Comparison of ENCODE assay signal across 1 cellular context in the genomic region with DNA sequence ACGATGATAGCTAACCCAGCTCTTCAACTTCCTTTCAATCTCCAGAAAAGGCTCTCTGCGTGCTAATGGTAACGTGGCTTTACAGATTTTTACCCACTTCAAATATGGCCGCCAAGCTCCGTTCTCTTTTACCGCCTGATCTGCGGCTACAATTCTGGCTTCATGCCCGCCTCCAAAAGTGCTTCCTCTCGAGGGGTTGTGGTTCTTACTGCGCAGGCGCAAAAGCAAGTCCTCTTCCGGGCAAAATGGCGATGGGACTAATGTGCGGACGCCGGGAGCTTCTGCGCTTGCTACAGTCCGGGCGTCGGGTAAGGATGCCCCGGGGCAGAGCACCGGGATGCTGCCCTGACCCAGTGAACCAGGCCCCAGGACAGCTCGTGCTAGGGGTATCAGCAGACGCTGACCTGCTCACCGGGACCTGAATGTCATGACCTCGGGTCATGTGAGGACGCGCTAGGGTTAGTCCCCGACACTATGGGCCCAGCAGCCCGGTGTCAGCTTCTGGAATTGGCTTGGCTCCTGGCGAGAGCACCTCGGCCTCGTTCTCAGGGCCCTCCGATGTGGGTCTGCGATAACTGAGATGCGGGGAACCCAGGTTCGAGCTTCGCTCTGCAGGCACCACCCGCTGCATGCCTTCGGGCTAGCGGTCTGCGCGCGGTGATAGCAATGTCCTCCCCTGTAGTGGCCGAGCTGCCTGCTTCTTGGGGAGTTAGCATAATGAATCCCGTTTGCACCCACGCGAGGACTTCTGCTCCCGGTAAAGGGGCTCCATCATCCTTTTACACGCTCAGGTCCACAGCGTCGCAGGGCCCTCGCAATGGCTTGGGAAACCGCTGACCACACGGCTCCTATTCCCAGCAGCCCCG.
TF ChIP-seq lines count a peak whose summit lies in the region.

A gene (plus strand): TSS at position 232 of the 866 bp plus-strand sequence. CDS start 14 bp downstream, at position 246.

TF ChIP-seq in K562, 482 proteins besides CTCF, POLR2A, EP300 and RAD21 (continued from another document and continues in another):
- no peak for TF ChIP-seq TRIM28 (IDR thresholded peaks at IDR 0.05)
- TF ChIP-seq PML (IDR thresholded peaks at IDR 0.05; ENCODE audit: low read length), result peak; percentile 66
- TF ChIP-seq TAF9B (IDR thresholded peaks at IDR 0.05; ENCODE audit: partially characterized antibody), result peak; percentile 96
- TF ChIP-seq ZNF644 (tag; IDR thresholded peaks at IDR 0.05; ENCODE audit: low read depth), result peak; percentile 77
- TF ChIP-seq ATF1 (CRISPR knock-in tag; IDR thresholded peaks at IDR 0.05), result no peak
- peak; percentile 70 for TF ChIP-seq ATF1 (tag; IDR thresholded peaks at IDR 0.05)
- TF ChIP-seq, protein P1, sequence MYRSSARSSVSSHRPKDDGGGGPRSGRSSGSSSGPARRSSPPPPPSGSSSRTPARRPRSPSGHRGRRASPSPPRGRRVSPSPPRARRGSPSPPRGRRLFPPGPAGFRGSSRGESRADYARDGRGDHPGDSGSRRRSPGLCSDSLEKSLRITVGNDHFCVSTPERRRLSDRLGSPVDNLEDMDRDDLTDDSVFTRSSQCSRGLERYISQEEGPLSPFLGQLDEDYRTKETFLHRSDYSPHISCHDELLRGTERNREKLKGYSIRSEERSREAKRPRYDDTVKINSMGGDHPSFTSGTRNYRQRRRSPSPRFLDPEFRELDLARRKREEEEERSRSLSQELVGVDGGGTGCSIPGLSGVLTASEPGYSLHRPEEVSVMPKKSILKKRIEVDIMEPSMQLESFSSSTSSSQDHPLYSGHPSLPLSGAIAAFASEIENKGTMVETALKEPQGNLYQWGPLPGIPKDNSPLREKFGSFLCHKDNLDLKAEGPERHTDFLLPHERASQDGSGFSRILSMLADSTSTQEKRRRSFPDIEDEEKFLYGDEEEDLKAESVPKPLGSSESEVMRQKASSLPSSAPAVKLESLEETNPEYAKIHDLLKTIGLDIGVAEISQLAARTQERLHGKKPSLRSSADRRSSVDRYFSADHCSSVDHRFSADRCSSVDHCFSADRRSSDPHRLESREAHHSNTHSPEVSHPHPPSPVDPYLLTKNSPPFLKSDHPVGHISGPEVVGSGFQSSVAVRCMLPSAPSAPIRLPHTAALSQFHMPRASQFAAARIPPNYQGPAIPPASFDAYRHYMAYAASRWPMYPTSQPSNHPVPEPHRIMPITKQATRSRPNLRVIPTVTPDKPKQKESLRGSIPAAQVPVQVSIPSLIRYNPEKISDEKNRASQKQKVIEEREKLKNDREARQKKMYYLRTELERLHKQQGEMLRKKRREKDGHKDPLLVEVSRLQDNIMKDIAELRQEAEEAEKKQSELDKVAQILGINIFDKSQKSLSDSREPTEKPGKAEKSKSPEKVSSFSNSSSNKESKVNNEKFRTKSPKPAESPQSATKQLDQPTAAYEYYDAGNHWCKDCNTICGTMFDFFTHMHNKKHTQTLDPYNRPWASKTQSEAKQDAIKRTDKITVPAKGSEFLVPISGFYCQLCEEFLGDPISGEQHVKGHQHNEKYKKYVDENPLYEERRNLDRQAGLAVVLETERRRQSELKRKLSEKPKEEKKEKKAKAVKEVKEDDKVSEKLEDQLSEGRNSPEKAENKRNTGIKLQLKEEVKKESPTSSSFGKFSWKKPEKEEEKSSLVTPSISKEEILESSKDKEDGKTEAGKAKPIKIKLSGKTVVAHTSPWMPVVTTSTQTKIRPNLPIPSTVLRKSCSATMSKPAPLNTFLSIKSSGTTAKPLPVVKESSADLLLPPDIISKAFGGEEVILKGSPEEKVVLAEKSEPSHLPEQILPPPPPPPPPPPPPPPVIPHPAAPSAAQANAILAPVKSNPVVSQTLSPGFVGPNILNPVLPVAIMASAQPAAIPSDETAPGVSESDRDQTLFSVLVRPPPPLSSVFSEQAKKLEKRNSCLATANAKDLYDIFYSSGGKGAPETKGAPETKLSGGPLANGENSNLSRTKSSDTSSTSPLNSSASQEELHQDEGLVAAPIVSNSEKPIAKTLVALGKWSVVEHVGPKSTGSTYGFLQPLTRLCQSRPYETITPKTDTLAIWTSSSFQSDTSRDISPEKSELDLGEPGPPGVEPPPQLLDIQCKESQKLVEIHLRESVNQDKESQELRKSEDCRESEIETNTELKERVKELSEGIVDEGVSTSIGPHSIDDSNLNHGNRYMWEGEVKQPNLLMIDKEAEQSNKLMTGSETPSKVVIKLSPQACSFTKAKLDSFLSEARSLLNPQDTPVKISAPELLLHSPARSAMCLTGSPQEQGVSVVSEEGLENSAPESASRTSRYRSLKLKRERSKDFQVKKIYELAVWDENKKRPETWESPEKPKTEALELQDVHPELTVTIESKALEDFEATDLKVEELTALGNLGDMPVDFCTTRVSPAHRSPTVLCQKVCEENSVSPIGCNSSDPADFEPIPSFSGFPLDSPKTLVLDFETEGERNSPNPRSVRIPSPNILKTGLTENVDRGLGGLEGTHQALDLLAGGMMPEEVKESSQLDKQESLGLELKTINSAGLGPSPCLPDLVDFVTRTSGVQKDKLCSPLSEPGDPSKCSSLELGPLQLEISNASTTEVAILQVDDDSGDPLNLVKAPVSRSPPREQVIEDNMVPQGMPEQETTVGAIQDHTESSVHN (IDR thresholded peaks at IDR 0.05; ENCODE audit: borderline replicate concordance in 1 of 2, low read depth in 1 of 2), result no peak
- TF ChIP-seq, protein P2, sequence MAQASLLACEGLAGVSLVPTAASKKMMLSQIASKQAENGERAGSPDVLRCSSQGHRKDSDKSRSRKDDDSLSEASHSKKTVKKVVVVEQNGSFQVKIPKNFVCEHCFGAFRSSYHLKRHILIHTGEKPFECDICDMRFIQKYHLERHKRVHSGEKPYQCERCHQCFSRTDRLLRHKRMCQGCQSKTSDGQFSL (CRISPR knock-in tag; IDR thresholded peaks at IDR 0.05), result peak; percentile 32; the same call in 1 of the 2 replicates
- TF ChIP-seq, protein P2 (tag; IDR thresholded peaks at IDR 0.05), result no peak
- TF ChIP-seq CSDE1 (IDR thresholded peaks at IDR 0.05), result no peak
- TF ChIP-seq, protein P3, sequence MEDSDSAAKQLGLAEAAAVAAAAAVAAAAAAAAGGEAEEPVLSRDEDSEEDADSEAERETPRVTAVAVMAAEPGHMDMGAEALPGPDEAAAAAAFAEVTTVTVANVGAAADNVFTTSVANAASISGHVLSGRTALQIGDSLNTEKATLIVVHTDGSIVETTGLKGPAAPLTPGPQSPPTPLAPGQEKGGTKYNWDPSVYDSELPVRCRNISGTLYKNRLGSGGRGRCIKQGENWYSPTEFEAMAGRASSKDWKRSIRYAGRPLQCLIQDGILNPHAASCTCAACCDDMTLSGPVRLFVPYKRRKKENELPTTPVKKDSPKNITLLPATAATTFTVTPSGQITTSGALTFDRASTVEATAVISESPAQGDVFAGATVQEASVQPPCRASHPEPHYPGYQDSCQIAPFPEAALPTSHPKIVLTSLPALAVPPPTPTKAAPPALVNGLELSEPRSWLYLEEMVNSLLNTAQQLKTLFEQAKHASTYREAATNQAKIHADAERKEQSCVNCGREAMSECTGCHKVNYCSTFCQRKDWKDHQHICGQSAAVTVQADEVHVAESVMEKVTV (CRISPR knock-in tag; IDR thresholded peaks at IDR 0.05), result 0 out of 2 replicates have a peak, but pooled peaks have one; percentile 10
- TF ChIP-seq, protein P4, sequence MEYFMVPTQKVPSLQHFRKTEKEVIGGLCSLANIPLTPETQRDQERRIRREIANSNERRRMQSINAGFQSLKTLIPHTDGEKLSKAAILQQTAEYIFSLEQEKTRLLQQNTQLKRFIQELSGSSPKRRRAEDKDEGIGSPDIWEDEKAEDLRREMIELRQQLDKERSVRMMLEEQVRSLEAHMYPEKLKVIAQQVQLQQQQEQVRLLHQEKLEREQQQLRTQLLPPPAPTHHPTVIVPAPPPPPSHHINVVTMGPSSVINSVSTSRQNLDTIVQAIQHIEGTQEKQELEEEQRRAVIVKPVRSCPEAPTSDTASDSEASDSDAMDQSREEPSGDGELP (CRISPR knock-in tag; IDR thresholded peaks at IDR 0.05; ENCODE audit: borderline replicate concordance), result no peak; the same call in 1 of the 2 replicates
- TF ChIP-seq ZNF316 (IDR thresholded peaks at IDR 0.05), result peak; percentile 22; the same call in 1 of the 2 replicates
- TF ChIP-seq ZNF77 (CRISPR knock-in tag; IDR thresholded peaks at IDR 0.05), result no peak
- TF ChIP-seq, protein P5, sequence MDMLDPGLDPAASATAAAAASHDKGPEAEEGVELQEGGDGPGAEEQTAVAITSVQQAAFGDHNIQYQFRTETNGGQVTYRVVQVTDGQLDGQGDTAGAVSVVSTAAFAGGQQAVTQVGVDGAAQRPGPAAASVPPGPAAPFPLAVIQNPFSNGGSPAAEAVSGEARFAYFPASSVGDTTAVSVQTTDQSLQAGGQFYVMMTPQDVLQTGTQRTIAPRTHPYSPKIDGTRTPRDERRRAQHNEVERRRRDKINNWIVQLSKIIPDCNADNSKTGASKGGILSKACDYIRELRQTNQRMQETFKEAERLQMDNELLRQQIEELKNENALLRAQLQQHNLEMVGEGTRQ (CRISPR knock-in tag; IDR thresholded peaks at IDR 0.05), result peak; percentile 72
- TF ChIP-seq, protein P6, sequence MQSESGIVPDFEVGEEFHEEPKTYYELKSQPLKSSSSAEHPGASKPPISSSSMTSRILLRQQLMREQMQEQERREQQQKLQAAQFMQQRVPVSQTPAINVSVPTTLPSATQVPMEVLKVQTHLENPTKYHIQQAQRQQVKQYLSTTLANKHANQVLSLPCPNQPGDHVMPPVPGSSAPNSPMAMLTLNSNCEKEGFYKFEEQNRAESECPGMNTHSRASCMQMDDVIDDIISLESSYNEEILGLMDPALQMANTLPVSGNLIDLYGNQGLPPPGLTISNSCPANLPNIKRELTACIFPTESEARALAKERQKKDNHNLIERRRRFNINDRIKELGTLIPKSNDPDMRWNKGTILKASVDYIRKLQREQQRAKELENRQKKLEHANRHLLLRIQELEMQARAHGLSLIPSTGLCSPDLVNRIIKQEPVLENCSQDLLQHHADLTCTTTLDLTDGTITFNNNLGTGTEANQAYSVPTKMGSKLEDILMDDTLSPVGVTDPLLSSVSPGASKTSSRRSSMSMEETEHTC (IDR thresholded peaks at IDR 0.05), result no peak
- TF ChIP-seq, protein P7, sequence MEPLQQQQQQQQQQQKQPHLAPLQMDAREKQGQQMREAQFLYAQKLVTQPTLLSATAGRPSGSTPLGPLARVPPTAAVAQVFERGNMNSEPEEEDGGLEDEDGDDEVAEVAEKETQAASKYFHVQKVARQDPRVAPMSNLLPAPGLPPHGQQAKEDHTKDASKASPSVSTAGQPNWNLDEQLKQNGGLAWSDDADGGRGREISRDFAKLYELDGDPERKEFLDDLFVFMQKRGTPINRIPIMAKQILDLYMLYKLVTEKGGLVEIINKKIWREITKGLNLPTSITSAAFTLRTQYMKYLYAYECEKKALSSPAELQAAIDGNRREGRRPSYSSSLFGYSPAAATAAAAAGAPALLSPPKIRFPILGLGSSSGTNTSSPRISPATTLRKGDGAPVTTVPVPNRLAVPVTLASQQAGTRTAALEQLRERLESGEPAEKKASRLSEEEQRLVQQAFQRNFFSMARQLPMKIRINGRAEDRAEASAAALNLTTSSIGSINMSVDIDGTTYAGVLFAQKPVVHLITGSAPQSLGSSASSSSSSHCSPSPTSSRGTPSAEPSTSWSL (CRISPR knock-in tag; IDR thresholded peaks at IDR 0.05; ENCODE audit: borderline replicate concordance), result peak; percentile 74; the same call in 1 of the 2 replicates
- peak; percentile 88 to 98 (median 95) for TF ChIP-seq YY1 (IDR thresholded peaks at IDR 0.05; ENCODE audit: borderline replicate concordance in 1 of 3, control insufficient read depth in 1 of 3, extremely low read depth in 1 of 3, insufficient read depth in 3 of 3, insufficient read length in 1 of 3, insufficient replicate concordance in 2 of 3, low read depth in 1 of 3, low read length in 2 of 3)
- no peak for TF ChIP-seq U2AF2 (optimal IDR thresholded peaks at IDR 0.05; ENCODE audit: low read depth, low read length)
- peak; percentile 68; the same call in 1 of the 2 replicates for TF ChIP-seq FOXP1 (CRISPR knock-in tag; IDR thresholded peaks at IDR 0.05)
- TF ChIP-seq MAZ (CRISPR knock-in tag; conservative IDR thresholded peaks at IDR 0.05 in 1 of 2, IDR thresholded peaks at IDR 0.05 in 1 of 2), result peak; percentile 41 to 44; a peak in 2 of 4 replicates
- peak; percentile 79 for TF ChIP-seq CBFB (CRISPR knock-in tag; IDR thresholded peaks at IDR 0.05)
- TF ChIP-seq, protein P8, sequence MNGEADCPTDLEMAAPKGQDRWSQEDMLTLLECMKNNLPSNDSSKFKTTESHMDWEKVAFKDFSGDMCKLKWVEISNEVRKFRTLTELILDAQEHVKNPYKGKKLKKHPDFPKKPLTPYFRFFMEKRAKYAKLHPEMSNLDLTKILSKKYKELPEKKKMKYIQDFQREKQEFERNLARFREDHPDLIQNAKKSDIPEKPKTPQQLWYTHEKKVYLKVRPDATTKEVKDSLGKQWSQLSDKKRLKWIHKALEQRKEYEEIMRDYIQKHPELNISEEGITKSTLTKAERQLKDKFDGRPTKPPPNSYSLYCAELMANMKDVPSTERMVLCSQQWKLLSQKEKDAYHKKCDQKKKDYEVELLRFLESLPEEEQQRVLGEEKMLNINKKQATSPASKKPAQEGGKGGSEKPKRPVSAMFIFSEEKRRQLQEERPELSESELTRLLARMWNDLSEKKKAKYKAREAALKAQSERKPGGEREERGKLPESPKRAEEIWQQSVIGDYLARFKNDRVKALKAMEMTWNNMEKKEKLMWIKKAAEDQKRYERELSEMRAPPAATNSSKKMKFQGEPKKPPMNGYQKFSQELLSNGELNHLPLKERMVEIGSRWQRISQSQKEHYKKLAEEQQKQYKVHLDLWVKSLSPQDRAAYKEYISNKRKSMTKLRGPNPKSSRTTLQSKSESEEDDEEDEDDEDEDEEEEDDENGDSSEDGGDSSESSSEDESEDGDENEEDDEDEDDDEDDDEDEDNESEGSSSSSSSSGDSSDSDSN (IDR thresholded peaks at IDR 0.05; ENCODE audit: borderline replicate concordance in 1 of 2, low read depth in 2 of 2, low read length in 2 of 2), result 0 out of 4 replicates have a peak, but pooled peaks of 1 of the 2 experiments have one; percentile 4
- TF ChIP-seq, protein P9, sequence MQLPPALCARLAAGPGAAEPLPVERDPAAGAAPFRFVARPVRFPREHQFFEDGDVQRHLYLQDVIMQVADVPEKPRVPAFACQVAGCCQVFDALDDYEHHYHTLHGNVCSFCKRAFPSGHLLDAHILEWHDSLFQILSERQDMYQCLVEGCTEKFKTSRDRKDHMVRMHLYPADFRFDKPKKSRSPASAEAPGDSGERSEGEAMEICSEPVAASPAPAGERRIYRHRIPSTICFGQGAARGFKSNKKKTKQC (CRISPR knock-in tag; IDR thresholded peaks at IDR 0.05), result peak; percentile 76; the same call in 1 of the 2 replicates
